ENCODE assay signal across 8 cellular contexts in the genomic region with DNA sequence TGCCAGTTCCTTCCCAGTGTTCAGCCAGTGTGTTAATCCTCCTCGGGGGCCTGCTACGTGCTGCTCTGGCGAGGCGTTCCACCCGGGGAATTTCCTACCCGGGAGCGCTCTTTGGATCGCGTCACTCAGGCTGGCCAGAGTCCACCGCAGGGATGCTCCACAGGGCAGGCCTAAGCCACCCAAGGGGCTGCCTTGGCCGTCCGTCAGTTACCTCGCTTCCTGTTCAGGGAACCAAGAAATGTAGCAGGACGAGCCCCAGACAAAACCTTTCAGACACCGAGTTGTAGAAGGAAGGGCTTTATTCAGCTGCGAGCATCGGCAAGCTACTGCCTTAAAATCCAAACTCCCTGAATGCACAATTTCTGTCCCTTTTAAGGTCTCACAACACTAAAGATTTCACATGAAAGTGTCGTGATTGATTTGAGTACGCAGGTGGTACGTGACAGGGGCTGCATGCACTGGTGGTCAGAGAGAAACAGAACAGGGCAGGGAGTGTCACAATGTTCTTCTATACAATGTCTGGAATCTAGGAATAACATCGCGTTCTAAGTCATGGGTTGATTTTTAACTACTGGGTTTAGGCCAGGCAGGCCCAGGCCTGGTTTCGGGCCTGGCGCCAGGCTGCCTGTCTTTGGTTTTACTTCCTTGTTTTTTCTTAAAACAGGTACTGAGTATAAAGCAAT. TPM values are rescaled to one million over a fixed set of nuclear protein-coding genes. Genes with fewer than 3 reads are reported as not detected.
A peak's percentile ranks its signal among the peaks of the same experiment; 100 is the strongest.
DNase-seq lines count a peak whose midpoint lies in the region; ATAC-seq and TF ChIP-seq lines count a peak whose summit lies in the region.

No MANE protein-coding gene starts in this region.

- ATAC-seq in lower lobe of right lung, result peak in 1 of 2 donors; percentile 66
- ATAC-seq in GM18519 (IDR thresholded peaks at IDR 0.05; ENCODE audit: low FRiP score, unreplicated experiment), result no peak

- H3K27ac Mint-ChIP-seq in dendritic cell treated with granulocyte-macrophage colony-stimulating factor and Interleukin-4, amounts not matched to agents 40 ng/mL and 50 ng/mL, for 4 days, result peak overlapping the region; percentile 91
- no peak overlapping the region for H3K27ac Mint-ChIP-seq in T-helper 2 cell treated with Interferon-gamma antibody and Interleukin-4, amounts not matched to agents 5 μg/mL and 100 μg/mL, for 36 hours

- peak overlapping the region; percentile 85 for H3K27ac ChIP-seq in lower lobe of right lung

- H3K9me3 ChIP-seq in lower lobe of right lung, result no peaks in the 10 kb centered on the region

- TF ChIP-seq CTCF in lower lobe of right lung (IDR thresholded peaks at IDR 0.05), result no peak

- peak overlapping the region; percentile 37 for H3K4me3 ChIP-seq in lower lobe of right lung

- no peaks in the 10 kb centered on the region for H3K27me3 Mint-ChIP-seq in dendritic cell treated with granulocyte-macrophage colony-stimulating factor and Interleukin-4, amounts not matched to agents 40 ng/mL and 50 ng/mL, for 4 days
- H3K27me3 Mint-ChIP-seq in T-helper 2 cell treated with Interferon-gamma antibody and Interleukin-4, amounts not matched to agents 5 μg/mL and 100 μg/mL, for 36 hours (ENCODE audit: low read depth), result no peaks in the 10 kb centered on the region

- H3K36me3 ChIP-seq in lower lobe of right lung, result no peaks in the 10 kb centered on the region

- peaks cover 7% of the 10 kb centered on the region for H3K4me1 ChIP-seq in lower lobe of right lung

- H3K27me3 ChIP-seq in lower lobe of right lung (ENCODE audit: low read depth), result no peaks in the 10 kb centered on the region

- peaks cover 20% of the 10 kb centered on the region for H3K4me1 Mint-ChIP-seq in dendritic cell treated with granulocyte-macrophage colony-stimulating factor and Interleukin-4, amounts not matched to agents 40 ng/mL and 50 ng/mL, for 4 days (ENCODE audit: low read depth)
- peaks cover 9% of the 10 kb centered on the region for H3K4me1 Mint-ChIP-seq in T-helper 2 cell treated with Interferon-gamma antibody and Interleukin-4, amounts not matched to agents 5 μg/mL and 100 μg/mL, for 36 hours (ENCODE audit: low read depth)

- H3K9me3 Mint-ChIP-seq in dendritic cell treated with granulocyte-macrophage colony-stimulating factor and Interleukin-4, amounts not matched to agents 40 ng/mL and 50 ng/mL, for 4 days, result no peaks in the 10 kb centered on the region
- no peaks in the 10 kb centered on the region for H3K9me3 Mint-ChIP-seq in T-helper 2 cell treated with Interferon-gamma antibody and Interleukin-4, amounts not matched to agents 5 μg/mL and 100 μg/mL, for 36 hours

- DNase-seq in LHCN-M2 (ENCODE audit: low read depth) (peak; percentile 76), lower lobe of right lung (peak; percentile 68), stromal cell of bone marrow (ENCODE audit: low read depth) (peak; percentile 50), NCI-H2171 (lab: John Stamatoyannopoulos, UW) (no peak)
- no peak for DNase-seq in T-helper 2 cell treated with Interferon-gamma antibody and Interleukin-4, amounts not matched to agents 5 μg/mL and 100 μg/mL, for 36 hours (ENCODE audit: low spot score)
- DNase-seq in central memory CD4-positive, alpha-beta T cell, result no peak

- intact Hi-C loops in dendritic cell treated with granulocyte-macrophage colony-stimulating factor and Interleukin-4, amounts not matched to agents 40 ng/mL and 50 ng/mL, for 4 days (cut with micrococcal nuclease), result no loop called here
- intact Hi-C loops in lower lobe of right lung (cut with DNase I), result no loop called here

- H3K36me3 Mint-ChIP-seq in dendritic cell treated with granulocyte-macrophage colony-stimulating factor and Interleukin-4, amounts not matched to agents 40 ng/mL and 50 ng/mL, for 4 days (ENCODE audit: low read depth), result no peaks in the 10 kb centered on the region
- no peaks in the 10 kb centered on the region for H3K36me3 Mint-ChIP-seq in T-helper 2 cell treated with Interferon-gamma antibody and Interleukin-4, amounts not matched to agents 5 μg/mL and 100 μg/mL, for 36 hours (ENCODE audit: low read depth)

- H3K4me3 Mint-ChIP-seq in dendritic cell treated with granulocyte-macrophage colony-stimulating factor and Interleukin-4, amounts not matched to agents 40 ng/mL and 50 ng/mL, for 4 days, result no peak overlapping the region
- H3K4me3 Mint-ChIP-seq in T-helper 2 cell treated with Interferon-gamma antibody and Interleukin-4, amounts not matched to agents 5 μg/mL and 100 μg/mL, for 36 hours, result no peak overlapping the region

RNA-seq across cellular contexts. Expression of gene POU5F1, which starts 15.7 kb away (rescaled TPM):
- total RNA-seq in LHCN-M2 (2014; rRNA removed), result 0.63 and 1.3 TPM in 2 replicates
- polyA plus RNA-seq in LHCN-M2 (2012), result 2.3 TPM
- total RNA-seq in lower lobe of right lung, result 5.0 TPM

RNA-seq across cellular contexts. Expression of gene TCF19, which starts 27.8 kb away (rescaled TPM):
- 61.1 and 65.0 TPM in 2 replicates for total RNA-seq in LHCN-M2 (2014; rRNA removed)
- polyA plus RNA-seq in LHCN-M2 (2012), result 32.1 TPM
- 6.2 TPM for total RNA-seq in lower lobe of right lung

RNA-seq across cellular contexts. Expression of gene CCHCR1, which starts 28.6 kb away (rescaled TPM):
- total RNA-seq in LHCN-M2 (2014; rRNA removed), result 43.2 and 46.7 TPM in 2 replicates
- polyA plus RNA-seq in LHCN-M2 (2012), result 26.1 TPM
- 16.5 TPM for total RNA-seq in lower lobe of right lung

RNA-seq across cellular contexts. Expression of gene PSORS1C2, which starts 47.3 kb away (rescaled TPM):
- total RNA-seq in LHCN-M2 (2014; rRNA removed) (not detected in 2 replicates), lower lobe of right lung (not detected)
- polyA plus RNA-seq in LHCN-M2 (2012), result 0.05 TPM

Comparison
In these comparisons a context has a peak if more than half of its experiments do, and no peak if none do; other contexts are left out.
1. DNase-seq: peak in LHCN-M2 (single experiment), lower lobe of right lung (single experiment) and stromal cell of bone marrow (single experiment); none in T-helper 2 cell treated with Interferon-gamma antibody and Interleukin-4, amounts not matched to agents 5 μg/mL and 100 μg/mL, for 36 hours (single experiment), NCI-H2171 (single experiment) and central memory CD4-positive, alpha-beta T cell (single experiment).